ENCODE assay signal across 28 cellular contexts in genomic region chr14:76264384-76264783, GRCh38.
"Had no signal": no experiment of that assay in that cellular context is flagged by ENCODE, and none has a peak within 500 bp of the region (broad histone marks: within the 10 kb centered on the region; RNA-seq: fewer than 3 reads in every experiment).

No MANE protein-coding gene starts in this region.

- ATAC-seq: naive thymus-derived CD8-positive, alpha-beta T cell; natural killer cell treated with Interleukin-12 subunit alpha and Interleukin-12 subunit beta and Interleukin-15 and Interleukin-18, amount 100 ng/mL, for 72 hours; pancreas; right cardiac atrium; right lobe of liver; stimulated activated effector memory CD8-positive, alpha-beta T cell treated with anti-CD3 and anti-CD28 coated beads, Interleukin-12 subunit alpha, Interleukin-12 subunit beta, amount 100 ng/mL, for 72 hours; stimulated activated naive B cell treated with anti-CD40 and anti-IgM and Interleukin-4, amounts not matched to agents 10 μg/mL and 1 μg/mL and 100 μg/mL, for 72 hours; upper lobe of right lung had no signal

- H3K27ac Mint-ChIP-seq: naive B cell; naive thymus-derived CD8-positive, alpha-beta T cell; natural killer cell treated with Interleukin-12 subunit alpha and Interleukin-12 subunit beta and Interleukin-15 and Interleukin-18, amount 100 ng/mL, for 72 hours; nephron progenitor cell; stimulated activated effector memory CD8-positive, alpha-beta T cell treated with anti-CD3 and anti-CD28 coated beads, Interleukin-12 subunit alpha, Interleukin-12 subunit beta, amount 100 ng/mL, for 72 hours; stimulated activated naive B cell treated with anti-CD40 and anti-IgM and Interleukin-4, amounts not matched to agents 10 μg/mL and 1 μg/mL and 100 μg/mL, for 72 hours; stimulated activated naive CD8-positive, alpha-beta T cell treated with anti-CD3 and anti-CD28 coated beads, Interleukin-15, Interleukin-2, amounts not matched to agents 100 ng/mL and 50 ng/mL, for 24 hours had no signal

- H3K9me3 ChIP-seq: pancreas, prostate gland, right lobe of liver, sigmoid colon, stomach, thoracic aorta, thyroid gland, tibial nerve, upper lobe of right lung, uterus had no signal

- DNase-seq: naive B cell; naive thymus-derived CD8-positive, alpha-beta T cell; nephron progenitor cell; occipital lobe; pancreas; retina; right cardiac atrium; right lobe of liver; sigmoid colon; small intestine; stimulated activated CD4-positive, alpha-beta T cell treated with anti-CD3 and anti-CD28 coated beads, Interleukin-15, amount 100 ng/mL, for 24 hours; stimulated activated CD4-positive, alpha-beta T cell treated with anti-CD3 and anti-CD28 coated beads, Interleukin-2, amount 100 ng/mL, for 24 hours; stimulated activated CD4-positive, alpha-beta T cell treated with anti-CD3 and anti-CD28 coated beads, Interleukin-2, amount 100 ng/mL, for 48 hours; stimulated activated CD4-positive, alpha-beta T cell treated with anti-CD3 and anti-CD28 coated beads, Interleukin-4, amount 100 ng/mL, for 24 hours; stimulated activated naive B cell treated with anti-CD40 and anti-IgM and Interleukin-4, amounts not matched to agents 10 μg/mL and 1 μg/mL and 100 μg/mL, for 72 hours; stimulated activated naive CD4-positive, alpha-beta T cell treated with Interleukin-2 at 50 U/mL for 16 hours; stomach; thyroid gland; trophoblast cell; upper lobe of right lung; uterus had no signal

- H3K36me3 ChIP-seq: pancreas, prostate gland, right lobe of liver, sigmoid colon, stomach, thoracic aorta, thyroid gland, tibial nerve, upper lobe of right lung, uterus had no signal

- H3K4me3 ChIP-seq: pancreas, prostate gland, right lobe of liver, sigmoid colon, stomach, thoracic aorta, thyroid gland, tibial nerve, upper lobe of right lung, uterus had no signal

- H3K9me3 Mint-ChIP-seq: natural killer cell treated with Interleukin-12 subunit alpha and Interleukin-12 subunit beta and Interleukin-15 and Interleukin-18, amount 100 ng/mL, for 72 hours; neural crest cell; stimulated activated effector memory CD8-positive, alpha-beta T cell treated with anti-CD3 and anti-CD28 coated beads, Interleukin-12 subunit alpha, Interleukin-12 subunit beta, amount 100 ng/mL, for 72 hours; stimulated activated naive B cell treated with anti-CD40 and anti-IgM and Interleukin-4, amounts not matched to agents 10 μg/mL and 1 μg/mL and 100 μg/mL, for 72 hours; stimulated activated naive CD8-positive, alpha-beta T cell treated with anti-CD3 and anti-CD28 coated beads, Interleukin-15, Interleukin-2, amounts not matched to agents 100 ng/mL and 50 ng/mL, for 24 hours had no signal

- H3K4me3 Mint-ChIP-seq: naive B cell; naive thymus-derived CD8-positive, alpha-beta T cell; natural killer cell treated with Interleukin-12 subunit alpha and Interleukin-12 subunit beta and Interleukin-15 and Interleukin-18, amount 100 ng/mL, for 72 hours; nephron progenitor cell; neural crest cell; stimulated activated effector memory CD8-positive, alpha-beta T cell treated with anti-CD3 and anti-CD28 coated beads, Interleukin-12 subunit alpha, Interleukin-12 subunit beta, amount 100 ng/mL, for 72 hours; stimulated activated naive B cell treated with anti-CD40 and anti-IgM and Interleukin-4, amounts not matched to agents 10 μg/mL and 1 μg/mL and 100 μg/mL, for 72 hours; stimulated activated naive CD8-positive, alpha-beta T cell treated with anti-CD3 and anti-CD28 coated beads, Interleukin-15, Interleukin-2, amounts not matched to agents 100 ng/mL and 50 ng/mL, for 24 hours had no signal

- FAIRE-seq: pancreas, small intestine had no signal

- H3K27me3 ChIP-seq: pancreas, right lobe of liver, sigmoid colon, thyroid gland, tibial nerve, upper lobe of right lung, uterus had no signal

- H3K36me3 Mint-ChIP-seq: natural killer cell treated with Interleukin-12 subunit alpha and Interleukin-12 subunit beta and Interleukin-15 and Interleukin-18, amount 100 ng/mL, for 72 hours; stimulated activated effector memory CD8-positive, alpha-beta T cell treated with anti-CD3 and anti-CD28 coated beads, Interleukin-12 subunit alpha, Interleukin-12 subunit beta, amount 100 ng/mL, for 72 hours had no signal

- H3K27ac ChIP-seq: pancreas, prostate gland, right lobe of liver, sigmoid colon, stomach, thoracic aorta, thyroid gland, tibial nerve, upper lobe of right lung, uterus had no signal

- H3K4me1 ChIP-seq: pancreas, prostate gland, thyroid gland, uterus had no signal

- H3K4me1 Mint-ChIP-seq: stimulated activated effector memory CD8-positive, alpha-beta T cell treated with anti-CD3 and anti-CD28 coated beads, Interleukin-12 subunit alpha, Interleukin-12 subunit beta, amount 100 ng/mL, for 72 hours had no signal
